Comparison of ENCODE assay signal across 18 cellular contexts in the genomic region with DNA sequence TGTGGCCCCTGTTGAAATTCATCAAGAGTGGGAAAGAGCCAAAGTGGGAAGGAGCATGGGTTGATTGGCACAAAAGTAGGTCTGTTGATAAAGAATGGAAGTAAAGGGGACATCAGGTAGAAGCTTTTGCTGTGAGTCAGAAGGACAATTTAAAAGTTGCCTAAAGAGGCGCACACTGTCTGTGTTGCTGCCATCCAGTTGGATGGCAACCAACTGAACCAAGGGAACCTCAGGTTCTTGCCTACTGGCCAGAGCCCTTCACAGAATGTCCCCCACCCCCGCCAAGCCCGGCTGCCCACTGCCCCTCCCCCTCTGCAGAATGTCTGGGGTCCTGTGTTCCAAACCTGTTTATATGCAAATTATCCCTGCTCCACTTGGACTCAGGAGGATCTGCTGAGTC. TPM values are rescaled to one million over a fixed set of nuclear protein-coding genes. Genes with fewer than 3 reads are reported as not detected.
"Had no signal": no experiment of that assay in that cellular context is flagged by ENCODE, and none has a peak within 500 bp of the region (broad histone marks: within the 10 kb centered on the region; RNA-seq: fewer than 3 reads in every experiment).

A gene with protein sequence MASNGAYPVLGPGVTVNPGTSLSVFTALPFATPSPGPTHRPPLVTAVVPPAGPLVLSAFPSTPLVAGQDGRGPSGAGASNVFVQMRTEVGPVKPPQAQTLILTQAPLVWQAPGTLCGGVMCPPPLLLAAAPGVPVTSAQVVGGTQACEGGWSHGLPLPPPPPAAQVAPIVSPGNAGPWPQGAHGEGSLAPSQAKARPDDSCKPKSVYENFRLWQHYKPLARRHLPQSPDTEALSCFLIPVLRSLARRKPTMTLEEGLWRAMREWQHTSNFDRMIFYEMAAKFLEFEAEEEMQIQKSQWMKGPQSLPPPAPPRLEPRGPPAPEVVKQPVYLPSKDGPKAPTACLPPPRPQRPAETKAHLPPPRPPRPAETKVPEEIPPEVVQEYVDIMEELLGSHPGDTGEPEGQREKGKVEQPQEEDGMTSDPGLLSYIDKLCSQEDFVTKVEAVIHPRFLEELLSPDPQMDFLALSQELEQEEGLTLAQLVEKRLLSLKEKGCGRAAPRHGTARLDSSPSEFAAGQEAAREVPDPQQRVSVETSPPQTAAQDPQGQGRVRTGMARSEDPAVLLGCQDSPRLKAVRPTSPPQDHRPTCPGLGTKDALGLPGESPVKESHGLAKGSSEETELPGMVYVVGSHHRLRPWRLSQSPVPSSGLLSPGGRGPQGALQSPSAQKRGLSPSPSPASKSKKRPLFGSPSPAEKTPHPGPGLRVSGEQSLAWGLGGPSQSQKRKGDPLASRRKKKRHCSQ (plus strand): TSS at position 301 of the 400 bp plus-strand sequence. CDS start 182 bp downstream, outside the sequence.

RNA-seq across cellular contexts. Expression of the gene that starts here (rescaled TPM):
- total RNA-seq: activated naive CD4-positive, alpha-beta T cell treated with anti-CD3 and anti-CD28 coated beads for 36 hours; activated naive CD4-positive, alpha-beta T cell treated with anti-CD3 and anti-CD28 coated beads, Interleukin-2, amount 50 U/mL, for 72 hours; activated naive CD8-positive, alpha-beta T cell treated with anti-CD3 and anti-CD28 coated beads for 36 hours; activated naive CD8-positive, alpha-beta T cell treated with anti-CD3 and anti-CD28 coated beads, Interleukin-2, amount 10 ng/mL, durations not matched to agents 7 days and 5 days; activated T-cell treated with anti-CD3 and anti-CD28 coated beads, Interleukin-2, amount 50 U/mL, for 4 hours; activated T-cell treated with anti-CD3 and anti-CD28 coated beads, Interleukin-2, amount 50 U/mL, for 72 hours; activated T-helper 1 cell treated with anti-CD3 and anti-CD28 coated beads, Interleukin-12 subunit alpha, Interleukin-12 subunit beta, Interleukin-2, Interleukin-4 antibody, amounts not matched to agents 30 ng/mL and 10 ng/mL and 1 ng/mL, durations not matched to agents 14 hours and 24 hours and 36 hours; activated T-helper 17 cell treated with anti-CD3 and anti-CD28 coated beads, Interleukin-2, amount 50 U/mL, for 72 hours; adrenal gland; aorta; ascending aorta; astrocyte; body of pancreas; breast epithelium; bronchial epithelial cell; cardiac septum; cerebellum had no signal
- polyA plus RNA-seq: adipose tissue, adrenal gland, aorta had no signal
